In the genomic region with DNA sequence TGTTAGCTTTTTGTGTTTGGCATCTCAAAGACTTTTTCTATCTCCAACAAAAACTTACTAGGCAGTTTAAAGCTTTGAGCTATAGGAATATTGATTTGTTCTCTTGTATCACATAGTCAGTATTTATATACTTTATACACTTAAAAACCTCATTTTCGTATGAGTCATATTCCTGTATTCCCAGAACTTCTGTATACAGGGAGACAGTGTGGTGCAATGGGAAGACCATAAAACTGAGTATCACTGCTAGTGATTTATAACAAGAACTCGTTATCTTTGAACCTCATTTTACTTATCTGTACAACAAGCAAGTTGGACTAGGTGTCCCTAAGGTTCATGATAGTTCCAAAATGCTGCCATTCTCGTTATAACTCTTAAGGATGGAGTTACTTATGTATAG, we compare ENCODE assay signal across 15 cellular contexts. TPM values are rescaled to one million over a fixed set of nuclear protein-coding genes. Genes with fewer than 3 reads are reported as not detected.
DNase-seq lines count a peak whose midpoint lies in the region; TF ChIP-seq lines count a peak whose summit lies in the region.
"Had no signal": no experiment of that assay in that cellular context is flagged by ENCODE, and none has a peak within 500 bp of the region (broad histone marks: within the 10 kb centered on the region; RNA-seq: fewer than 3 reads in every experiment).

No MANE protein-coding gene starts in this region.

- H3K14ac ChIP-seq in mesenchymal stem cell (ENCODE audit: low read length in 2 of 2) = no peak overlapping the region

- no peak overlapping the region for H3K4me3 ChIP-seq in adipocyte (ENCODE audit: low read length)
- no peak overlapping the region for H3K4me3 ChIP-seq in mesenchymal stem cell (ENCODE audit: insufficient read depth in 1 of 2, low read depth in 1 of 2, low read length in 2 of 2)
- no peak overlapping the region for H3K4me3 ChIP-seq in spleen

- no peak overlapping the region for H4K8ac ChIP-seq in mesenchymal stem cell (ENCODE audit: low read length)

- H3K4me1 ChIP-seq in adipocyte (ENCODE audit: control insufficient read depth, insufficient read depth, low read length) = peaks cover 33% of the 10 kb centered on the region
- H3K4me1 ChIP-seq in mesenchymal stem cell (ENCODE audit: control insufficient read depth, insufficient read depth, low read depth, low read length) = no peaks in the 10 kb centered on the region
- H3K4me1 ChIP-seq in spleen = peaks cover 0 to 12% (median 8%) of the 10 kb centered on the region in 6 donors

- H2BK120ac ChIP-seq in mesenchymal stem cell (ENCODE audit: low read depth, low read length) = no peak overlapping the region

- TF ChIP-seq POLR2A in spleen (IDR thresholded peaks at IDR 0.05) = no peak

- H2BK12ac ChIP-seq in mesenchymal stem cell (ENCODE audit: low read length in 2 of 2) = no peak overlapping the region

- no peak overlapping the region for H4K91ac ChIP-seq in mesenchymal stem cell (ENCODE audit: low read length)

- no peak for DNase-seq in activated CD4-positive, alpha-beta memory T cell treated with anti-CD3 and anti-CD28 coated beads for 36 hours
- DNase-seq in activated CD4-positive, alpha-beta memory T cell treated with anti-CD3 and anti-CD28 coated beads, Interleukin-2, amount 10 ng/mL, durations not matched to agents 7 days and 5 days = no peak
- DNase-seq in EH (ENCODE audit: low read depth) (peak; percentile 7), adipocyte (ENCODE audit: low read depth) (no peak), mesenchymal stem cell (peak; percentile 40), NAMALWA (ENCODE audit: low spot score) (no peak), DMS79 (lab: John Stamatoyannopoulos, UW) (no peak), spleen (no peak)
- DNase-seq: CD4-positive, CD25-positive, alpha-beta regulatory T cell; KG1; NCI-H1092; NCI-H2227 treated with DMSO at 0.1 percent for 48 hours; NCI-H524 had no signal

- POLR2A ChIA-PET in activated CD4-positive, alpha-beta memory T cell treated with anti-CD3 and anti-CD28 coated beads for 36 hours (lab: Charles Lee) = no interaction called here
- POLR2A ChIA-PET in activated CD4-positive, alpha-beta memory T cell treated with anti-CD3 and anti-CD28 coated beads, Interleukin-2, amount 10 ng/mL, durations not matched to agents 7 days and 5 days (lab: Charles Lee) = interaction anchor here (1.1 to 1.3 kb wide), 2 partner anchors 12 to 59 kb away, joined by 3 to 4 read pairs; partner anchors contain the start of gene TGDS

- H2AFZ ChIP-seq in mesenchymal stem cell (ENCODE audit: low read depth, low read length) = no peak overlapping the region

- no peak overlapping the region for H2BK15ac ChIP-seq in mesenchymal stem cell (ENCODE audit: low read depth, poor library complexity, severe bottlenecking)

- no CpG with 5 or more reads among the region's 3 CpGs for WGBS in mesenchymal stem cell
- 86 to 92% (median 89%) methylated on average over 3 of the region's 3 CpGs for WGBS in spleen, 5 donors

- H2AK5ac ChIP-seq in mesenchymal stem cell (ENCODE audit: low read length, severe bottlenecking) = no peak overlapping the region

- H3K27me3 ChIP-seq in adipocyte (replicated peaks; ENCODE audit: control insufficient read depth, insufficient read depth, low read length) (no peaks in the 10 kb centered on the region), mesenchymal stem cell (ENCODE audit: control insufficient read depth in 1 of 2, insufficient read depth in 1 of 2, low read length in 2 of 2) (no peaks in the 10 kb centered on the region), spleen (replicated peaks in 1 of 7) (no peaks in the 10 kb centered on the region)

- CTCF ChIA-PET in activated CD4-positive, alpha-beta memory T cell treated with anti-CD3 and anti-CD28 coated beads for 36 hours (lab: Charles Lee) = interaction anchor here (1.0 to 1.5 kb wide), 2 partner anchors 12 to 172 kb away, joined by 3 to 4 read pairs; no protein-coding TSS in a partner anchor
- CTCF ChIA-PET in activated CD4-positive, alpha-beta memory T cell treated with anti-CD3 and anti-CD28 coated beads, Interleukin-2, amount 10 ng/mL, durations not matched to agents 7 days and 5 days (lab: Charles Lee) = interaction anchor here (1.6 to 4.4 kb wide), 2 partner anchors 10 to 12 kb away, joined by 4 to 21 read pairs; no protein-coding TSS in a partner anchor

- H2BK5ac ChIP-seq in mesenchymal stem cell (ENCODE audit: low read depth, low read length, poor library complexity, severe bottlenecking) = no peak overlapping the region

- peaks cover 31% of the 10 kb centered on the region for H3K4me1 Mint-ChIP-seq in activated CD4-positive, alpha-beta memory T cell treated with anti-CD3 and anti-CD28 coated beads for 36 hours (ENCODE audit: low read depth)
- H3K4me1 Mint-ChIP-seq in activated CD4-positive, alpha-beta memory T cell treated with anti-CD3 and anti-CD28 coated beads, Interleukin-2, amount 10 ng/mL, durations not matched to agents 7 days and 5 days = peaks cover 37% of the 10 kb centered on the region

- no peak overlapping the region for H3K4me2 ChIP-seq in mesenchymal stem cell (ENCODE audit: low read length, poor library complexity, severe bottlenecking)

- peak overlapping the region; percentile 11 for H3K27ac Mint-ChIP-seq in activated CD4-positive, alpha-beta memory T cell treated with anti-CD3 and anti-CD28 coated beads for 36 hours
- no peak overlapping the region for H3K27ac Mint-ChIP-seq in activated CD4-positive, alpha-beta memory T cell treated with anti-CD3 and anti-CD28 coated beads, Interleukin-2, amount 10 ng/mL, durations not matched to agents 7 days and 5 days
- H3K27ac Mint-ChIP-seq: B cell; CD4-positive, CD25-positive, alpha-beta regulatory T cell had no signal

- H3K18ac ChIP-seq in mesenchymal stem cell (ENCODE audit: low read depth in 1 of 2, low read length in 2 of 2) = no peak overlapping the region

- H3K4ac ChIP-seq in mesenchymal stem cell (ENCODE audit: low read depth in 1 of 2, low read length in 2 of 2) = no peak overlapping the region

- H3K9me3 Mint-ChIP-seq in activated CD4-positive, alpha-beta memory T cell treated with anti-CD3 and anti-CD28 coated beads for 36 hours = no peaks in the 10 kb centered on the region
- no peaks in the 10 kb centered on the region for H3K9me3 Mint-ChIP-seq in activated CD4-positive, alpha-beta memory T cell treated with anti-CD3 and anti-CD28 coated beads, Interleukin-2, amount 10 ng/mL, durations not matched to agents 7 days and 5 days
- H3K9me3 Mint-ChIP-seq: CD4-positive, CD25-positive, alpha-beta regulatory T cell had no signal

- H3K27me3 Mint-ChIP-seq in activated CD4-positive, alpha-beta memory T cell treated with anti-CD3 and anti-CD28 coated beads for 36 hours = no peaks in the 10 kb centered on the region
- no peaks in the 10 kb centered on the region for H3K27me3 Mint-ChIP-seq in activated CD4-positive, alpha-beta memory T cell treated with anti-CD3 and anti-CD28 coated beads, Interleukin-2, amount 10 ng/mL, durations not matched to agents 7 days and 5 days
- H3K27me3 Mint-ChIP-seq: B cell; CD4-positive, CD25-positive, alpha-beta regulatory T cell had no signal

- intact Hi-C loops in activated CD4-positive, alpha-beta memory T cell treated with anti-CD3 and anti-CD28 coated beads for 36 hours (cut with micrococcal nuclease) = loop anchor here (10.0 kb wide), 1 partner anchor 283 kb away; no protein-coding TSS in a partner anchor
- intact Hi-C loops in spleen (cut with DNase I; ENCODE audit: low total_unique reads) = no loop called here

- H3K4me3 Mint-ChIP-seq in activated CD4-positive, alpha-beta memory T cell treated with anti-CD3 and anti-CD28 coated beads for 36 hours = no peak overlapping the region
- no peak overlapping the region for H3K4me3 Mint-ChIP-seq in activated CD4-positive, alpha-beta memory T cell treated with anti-CD3 and anti-CD28 coated beads, Interleukin-2, amount 10 ng/mL, durations not matched to agents 7 days and 5 days
- H3K4me3 Mint-ChIP-seq: B cell; CD4-positive, CD25-positive, alpha-beta regulatory T cell had no signal

- peaks cover 32% of the 10 kb centered on the region for H3K36me3 Mint-ChIP-seq in activated CD4-positive, alpha-beta memory T cell treated with anti-CD3 and anti-CD28 coated beads for 36 hours
- peaks cover 56% of the 10 kb centered on the region for H3K36me3 Mint-ChIP-seq in activated CD4-positive, alpha-beta memory T cell treated with anti-CD3 and anti-CD28 coated beads, Interleukin-2, amount 10 ng/mL, durations not matched to agents 7 days and 5 days (ENCODE audit: low read depth)

- peak overlapping the region; percentile 63 for H3K9ac ChIP-seq in adipocyte (ENCODE audit: low read length)
- no peak overlapping the region for H3K9ac ChIP-seq in mesenchymal stem cell (ENCODE audit: low read length)

- H3K9me3 ChIP-seq in adipocyte (ENCODE audit: control insufficient read depth, low read length) = no peaks in the 10 kb centered on the region
- no peaks in the 10 kb centered on the region for H3K9me3 ChIP-seq in mesenchymal stem cell (ENCODE audit: control insufficient read depth, low read length)
- H3K9me3 ChIP-seq in spleen = no peaks in the 10 kb centered on the region

- H3K36me3 ChIP-seq in adipocyte (ENCODE audit: control insufficient read depth, insufficient read depth, low read length, severe bottlenecking) = peaks cover 60% of the 10 kb centered on the region
- peaks cover 4 to 71% of the 10 kb centered on the region in 2 experiments for H3K36me3 ChIP-seq in mesenchymal stem cell (ENCODE audit: control insufficient read depth in 1 of 2, insufficient read depth in 2 of 2, low read depth in 1 of 2, low read length in 2 of 2)
- H3K36me3 ChIP-seq in spleen = peaks cover 0 to 60% (median 13%) of the 10 kb centered on the region in 6 donors

- TF ChIP-seq CTCF in spleen (IDR thresholded peaks at IDR 0.05 in 8 of 11, conservative IDR thresholded peaks at IDR 0.05 in 3 of 11) = no peak

- no peak overlapping the region for H3K23ac ChIP-seq in mesenchymal stem cell (ENCODE audit: low read length in 2 of 2)

- H3K79me1 ChIP-seq in mesenchymal stem cell (replicated peaks; ENCODE audit: low read length, poor library complexity, severe bottlenecking) = peaks cover 19% of the 10 kb centered on the region

- H3K27ac ChIP-seq in mesenchymal stem cell (ENCODE audit: low read length, poor library complexity, severe bottlenecking) (no peak overlapping the region), spleen (no peak overlapping the region)
- H3K27ac ChIP-seq: 22Rv1 had no signal

RNA-seq across cellular contexts. Expression of gene GPR180, which starts 6.3 kb away (rescaled TPM):
- 1 to 10 TPM; 9.1 to 9.7 TPM for total RNA-seq in activated CD4-positive, alpha-beta memory T cell treated with anti-CD3 and anti-CD28 coated beads for 36 hours
- 1 to 10 TPM; 7.8 to 8.0 TPM for total RNA-seq in activated CD4-positive, alpha-beta memory T cell treated with anti-CD3 and anti-CD28 coated beads, Interleukin-2, amount 10 ng/mL, durations not matched to agents 7 days and 5 days
- polyA plus RNA-seq in mesenchymal stem cell (2013, experiment 1 of 2) = 9.6 TPM
- 10.2 TPM for polyA plus RNA-seq in mesenchymal stem cell (2013, experiment 2 of 2)
- 1 to 10 TPM; 3.3 to 8.6 (median 4.3) TPM for total RNA-seq in spleen
- polyA plus RNA-seq in spleen = 1 to 10 TPM; 1.2 to 1.9 (median 1.2) TPM

RNA-seq across cellular contexts. Expression of gene TGDS, which starts 12.0 kb away (rescaled TPM):
- total RNA-seq in activated CD4-positive, alpha-beta memory T cell treated with anti-CD3 and anti-CD28 coated beads for 36 hours = 10 to 100 TPM; 19.0 to 19.6 TPM
- 10 to 100 TPM; 18.3 to 19.7 TPM for total RNA-seq in activated CD4-positive, alpha-beta memory T cell treated with anti-CD3 and anti-CD28 coated beads, Interleukin-2, amount 10 ng/mL, durations not matched to agents 7 days and 5 days
- 8.7 TPM for polyA plus RNA-seq in mesenchymal stem cell (2013, experiment 1 of 2)
- polyA plus RNA-seq in mesenchymal stem cell (2013, experiment 2 of 2) = 9.3 TPM
- total RNA-seq in spleen = 10 to 100 TPM in 6 of 7 donors, 1 to 10 TPM in 1; 9.7 to 16.3 (median 11.5) TPM
- polyA plus RNA-seq in spleen = 10 to 100 TPM in 2 of 3 donors, 1 to 10 TPM in 1; 9.6 to 12.5 (median 11.9) TPM

Comparison
In these comparisons a context has a peak if more than half of its experiments do, and no peak if none do; other contexts are left out.
1. DNase-seq: peak in EH (single experiment) and mesenchymal stem cell (single experiment); none in activated CD4-positive, alpha-beta memory T cell treated with anti-CD3 and anti-CD28 coated beads for 36 hours (single experiment), activated CD4-positive, alpha-beta memory T cell treated with anti-CD3 and anti-CD28 coated beads, Interleukin-2, amount 10 ng/mL, durations not matched to agents 7 days and 5 days (single experiment), adipocyte (single experiment), NAMALWA (single experiment), DMS79 (single experiment) and spleen (single experiment).